ENCODE assay signal across 14 cellular contexts in genomic region chr18:6628189-6628588, GRCh38.
"Had no signal": no experiment of that assay in that cellular context is flagged by ENCODE, and none has a peak within 500 bp of the region (broad histone marks: within the 10 kb centered on the region; RNA-seq: fewer than 3 reads in every experiment).

No MANE protein-coding gene starts in this region.

- H3K4me3 ChIP-seq: ascending aorta had no signal

- H3K36me3 Mint-ChIP-seq: activated naive CD8-positive, alpha-beta T cell treated with anti-CD3 and anti-CD28 coated beads, Interleukin-2, amount 10 ng/mL, durations not matched to agents 7 days and 5 days had no signal

- H3K27me3 ChIP-seq: ascending aorta had no signal

- H3K4me1 Mint-ChIP-seq: activated naive CD8-positive, alpha-beta T cell treated with anti-CD3 and anti-CD28 coated beads, Interleukin-2, amount 10 ng/mL, durations not matched to agents 7 days and 5 days; central memory CD8-positive, alpha-beta T cell had no signal

- DNase-seq: activated CD4-positive, alpha-beta T cell treated with anti-CD3 and anti-CD28 coated beads for 4 hours; activated CD8-positive, alpha-beta memory T cell treated with anti-CD3 and anti-CD28 coated beads, Interleukin-2, amount 50 U/mL, for 48 hours; activated CD8-positive, alpha-beta T cell treated with anti-CD3 and anti-CD28 coated beads, Interleukin-2, amount 10 ng/mL, durations not matched to agents 7 days and 5 days; activated naive CD8-positive, alpha-beta T cell treated with anti-CD3 and anti-CD28 coated beads, Interleukin-2, amount 10 ng/mL, durations not matched to agents 7 days and 5 days; endodermal cell; erythroblast; left colon; mammary epithelial cell; small intestine; stimulated activated naive CD4-positive, alpha-beta T cell treated with Interleukin-2 at 50 U/mL for 16 hours; T-helper 9 cell had no signal

- H3K27me3 Mint-ChIP-seq: activated naive CD8-positive, alpha-beta T cell treated with anti-CD3 and anti-CD28 coated beads, Interleukin-2, amount 10 ng/mL, durations not matched to agents 7 days and 5 days; central memory CD8-positive, alpha-beta T cell had no signal

- FAIRE-seq: small intestine had no signal

- H3K9me3 ChIP-seq: ascending aorta had no signal

- H3K4me1 ChIP-seq: ascending aorta had no signal

- H3K4me3 Mint-ChIP-seq: activated CD8-positive, alpha-beta T cell treated with anti-CD3 and anti-CD28 coated beads, Interleukin-2, amount 10 ng/mL, durations not matched to agents 7 days and 5 days; activated naive CD8-positive, alpha-beta T cell treated with anti-CD3 and anti-CD28 coated beads, Interleukin-2, amount 10 ng/mL, durations not matched to agents 7 days and 5 days; central memory CD8-positive, alpha-beta T cell; endodermal cell had no signal

- H3K27ac ChIP-seq: ascending aorta, VCaP had no signal

- H3K27ac Mint-ChIP-seq: activated CD8-positive, alpha-beta T cell treated with anti-CD3 and anti-CD28 coated beads, Interleukin-2, amount 10 ng/mL, durations not matched to agents 7 days and 5 days; activated naive CD8-positive, alpha-beta T cell treated with anti-CD3 and anti-CD28 coated beads, Interleukin-2, amount 10 ng/mL, durations not matched to agents 7 days and 5 days; endodermal cell had no signal

- H3K36me3 ChIP-seq: ascending aorta had no signal
